18 cellular contexts compared by ENCODE assay signal in genomic region chr17:74063439-74063838, GRCh38.
"Had no signal": no experiment of that assay in that cellular context is flagged by ENCODE, and none has a peak within 500 bp of the region (broad histone marks: within the 10 kb centered on the region; RNA-seq: fewer than 3 reads in every experiment).

No MANE protein-coding gene starts in this region.

- ATAC-seq: Panc1, PC-3, Right ventricle myocardium inferior, SK-N-SH treated with all-trans-retinoic acid at 6 μM for 48 hours had no signal

- DNase-seq: KBM-7; NCI-H1092; NCI-H1417 treated with DMSO at 0.1 percent for 48 hours; NCI-H1694; NCI-H187 treated with DMSO at 0.1 percent for 48 hours; NCI-H2081 treated with DMSO at 0.1 percent for 48 hours; NCI-H2171; NCI-H345; NCI-H446 treated with DMSO at 0.1 percent for 48 hours; NCI-H510A treated with DMSO at 0.1 percent for 48 hours; NK-92 treated with Interleukin-12 subunit alpha and Interleukin-12 subunit beta, amount 100 ng/mL, for 24 hours; PC-3; SHP77 treated with DMSO at 0.1 percent for 48 hours; SJCRH30; T-helper 1 cell had no signal
